8 cellular contexts compared by ENCODE assay signal in genomic region chr3:127547761-127548605, GRCh38. TPM values are rescaled to one million over a fixed set of nuclear protein-coding genes. Genes with fewer than 3 reads are reported as not detected.
DNase-seq lines count a peak whose midpoint lies in the region; ATAC-seq, FAIRE-seq and TF ChIP-seq lines count a peak whose summit lies in the region.

No MANE protein-coding gene starts in this region.

- no peaks in the 10 kb centered on the region for H3K36me3 ChIP-seq in muscle layer of colon (ENCODE audit: insufficient read depth, low read length)

- H3K27ac ChIP-seq in muscle layer of colon (ENCODE audit: low read depth, low read length): no peak overlapping the region

- peak overlapping the region; percentile 41 to 69 for H3K4me3 ChIP-seq in muscle layer of colon (ENCODE audit: low read depth in 1 of 2, low read length in 2 of 2)

- no peaks in the 10 kb centered on the region for H3K9me3 ChIP-seq in muscle layer of colon (ENCODE audit: low read length)

- H3K4me1 ChIP-seq in muscle layer of colon (ENCODE audit: insufficient read depth, low read length): peaks cover 11% of the 10 kb centered on the region

- H3K27me3 ChIP-seq in muscle layer of colon (ENCODE audit: control insufficient read depth in 1 of 2, insufficient read depth in 2 of 2, low read length in 2 of 2): no peaks in the 10 kb centered on the region

- DNase-seq in GM12891 (ENCODE audit: insufficient read length, low spot score) (peak; percentile 87), NOMO-1 treated with dmso at 0.1 percent for 144 hours (lab: John Stamatoyannopoulos, UW; ENCODE audit: unreplicated experiment) (peak; percentile 67), activated T-cell treated with anti-CD3 and anti-CD28 coated beads for 48 hours (ENCODE audit: low read depth) (peak; percentile 74), erythroblast (lab: John Stamatoyannopoulos, UW) (peak; percentile 41 to 55)
- peak; percentile 88 for DNase-seq in stimulated activated CD8-positive, alpha-beta memory T cell treated with anti-CD3 and anti-CD28 coated beads, Interleukin-4, amount 100 ng/mL, for 48 hours

- H3K9ac ChIP-seq in muscle layer of colon (ENCODE audit: low read length): no peak overlapping the region

- ATAC-seq in HG03571 (IDR thresholded peaks at IDR 0.05; ENCODE audit: unreplicated experiment) (peak; percentile 54), HG02970 (IDR thresholded peaks at IDR 0.05; ENCODE audit: low FRiP score, unreplicated experiment) (no peak)

- FAIRE-seq in GM12891 (lab: Jason Lieb, UNC): peak; percentile 78

- TF ChIP-seq POLR2A in GM12891 (IDR thresholded peaks at IDR 0.05; ENCODE audit: low read depth, low read length) (no peak), erythroblast (IDR thresholded peaks at IDR 0.05; ENCODE audit: low read length) (no peak)

TF ChIP-seq in GM12891, 5 proteins besides CTCF, POLR2A, EP300 and RAD21:
- no peak for TF ChIP-seq POLR2AphosphoS5 (IDR thresholded peaks at IDR 0.05; ENCODE audit: low read depth, low read length)
- TF ChIP-seq TAF1 (IDR thresholded peaks at IDR 0.05; ENCODE audit: low read depth, low read length): no peak
- no peak for TF ChIP-seq PAX5 (IDR thresholded peaks at IDR 0.05; ENCODE audit: insufficient read depth, low read length, severe bottlenecking)
- no peak for TF ChIP-seq POU2F2 (IDR thresholded peaks at IDR 0.05; ENCODE audit: low read depth, low read length)
- TF ChIP-seq SPI1 (IDR thresholded peaks at IDR 0.05; ENCODE audit: low read depth, low read length): no peak
TF ChIP-seq in GM12891: peak in this region for 0.

RNA-seq across cellular contexts. Expression of gene TPRA1, which starts 42.5 kb away (rescaled TPM):
- 12.8 TPM for polyA plus RNA-seq in GM12891 (2012; ENCODE audit: low read depth, missing spikeins)

RNA-seq across cellular contexts. Expression of gene MCM2, which starts 50.2 kb away (rescaled TPM):
- polyA plus RNA-seq in GM12891 (2012; ENCODE audit: low read depth, missing spikeins): 95.8 TPM
